In the genomic region with DNA sequence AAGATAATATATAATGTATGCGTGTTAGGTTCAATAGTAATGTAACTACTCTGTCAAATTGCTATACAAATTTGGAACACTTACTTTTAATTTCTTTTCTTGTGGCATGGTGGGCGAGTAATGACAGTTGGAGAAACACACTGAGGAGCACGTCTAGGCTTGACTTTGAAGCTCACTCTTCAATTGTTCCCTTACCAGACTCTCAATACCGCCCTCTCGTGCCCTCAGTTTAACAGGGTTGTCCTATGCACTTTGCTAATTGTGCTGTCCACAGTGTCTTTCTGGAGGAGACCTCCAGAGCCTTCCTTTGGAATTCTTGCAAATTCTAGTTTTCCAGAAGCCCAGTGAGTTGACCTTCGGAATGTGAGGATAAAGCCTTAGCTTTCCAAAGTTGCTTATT, we compare ENCODE assay signal across 1 cellular context.
TF ChIP-seq lines count a peak whose summit lies in the region.

No MANE protein-coding gene starts in this region.

TF ChIP-seq in H1, 55 proteins besides CTCF, POLR2A, EP300 and RAD21:
- TF ChIP-seq, protein P1, sequence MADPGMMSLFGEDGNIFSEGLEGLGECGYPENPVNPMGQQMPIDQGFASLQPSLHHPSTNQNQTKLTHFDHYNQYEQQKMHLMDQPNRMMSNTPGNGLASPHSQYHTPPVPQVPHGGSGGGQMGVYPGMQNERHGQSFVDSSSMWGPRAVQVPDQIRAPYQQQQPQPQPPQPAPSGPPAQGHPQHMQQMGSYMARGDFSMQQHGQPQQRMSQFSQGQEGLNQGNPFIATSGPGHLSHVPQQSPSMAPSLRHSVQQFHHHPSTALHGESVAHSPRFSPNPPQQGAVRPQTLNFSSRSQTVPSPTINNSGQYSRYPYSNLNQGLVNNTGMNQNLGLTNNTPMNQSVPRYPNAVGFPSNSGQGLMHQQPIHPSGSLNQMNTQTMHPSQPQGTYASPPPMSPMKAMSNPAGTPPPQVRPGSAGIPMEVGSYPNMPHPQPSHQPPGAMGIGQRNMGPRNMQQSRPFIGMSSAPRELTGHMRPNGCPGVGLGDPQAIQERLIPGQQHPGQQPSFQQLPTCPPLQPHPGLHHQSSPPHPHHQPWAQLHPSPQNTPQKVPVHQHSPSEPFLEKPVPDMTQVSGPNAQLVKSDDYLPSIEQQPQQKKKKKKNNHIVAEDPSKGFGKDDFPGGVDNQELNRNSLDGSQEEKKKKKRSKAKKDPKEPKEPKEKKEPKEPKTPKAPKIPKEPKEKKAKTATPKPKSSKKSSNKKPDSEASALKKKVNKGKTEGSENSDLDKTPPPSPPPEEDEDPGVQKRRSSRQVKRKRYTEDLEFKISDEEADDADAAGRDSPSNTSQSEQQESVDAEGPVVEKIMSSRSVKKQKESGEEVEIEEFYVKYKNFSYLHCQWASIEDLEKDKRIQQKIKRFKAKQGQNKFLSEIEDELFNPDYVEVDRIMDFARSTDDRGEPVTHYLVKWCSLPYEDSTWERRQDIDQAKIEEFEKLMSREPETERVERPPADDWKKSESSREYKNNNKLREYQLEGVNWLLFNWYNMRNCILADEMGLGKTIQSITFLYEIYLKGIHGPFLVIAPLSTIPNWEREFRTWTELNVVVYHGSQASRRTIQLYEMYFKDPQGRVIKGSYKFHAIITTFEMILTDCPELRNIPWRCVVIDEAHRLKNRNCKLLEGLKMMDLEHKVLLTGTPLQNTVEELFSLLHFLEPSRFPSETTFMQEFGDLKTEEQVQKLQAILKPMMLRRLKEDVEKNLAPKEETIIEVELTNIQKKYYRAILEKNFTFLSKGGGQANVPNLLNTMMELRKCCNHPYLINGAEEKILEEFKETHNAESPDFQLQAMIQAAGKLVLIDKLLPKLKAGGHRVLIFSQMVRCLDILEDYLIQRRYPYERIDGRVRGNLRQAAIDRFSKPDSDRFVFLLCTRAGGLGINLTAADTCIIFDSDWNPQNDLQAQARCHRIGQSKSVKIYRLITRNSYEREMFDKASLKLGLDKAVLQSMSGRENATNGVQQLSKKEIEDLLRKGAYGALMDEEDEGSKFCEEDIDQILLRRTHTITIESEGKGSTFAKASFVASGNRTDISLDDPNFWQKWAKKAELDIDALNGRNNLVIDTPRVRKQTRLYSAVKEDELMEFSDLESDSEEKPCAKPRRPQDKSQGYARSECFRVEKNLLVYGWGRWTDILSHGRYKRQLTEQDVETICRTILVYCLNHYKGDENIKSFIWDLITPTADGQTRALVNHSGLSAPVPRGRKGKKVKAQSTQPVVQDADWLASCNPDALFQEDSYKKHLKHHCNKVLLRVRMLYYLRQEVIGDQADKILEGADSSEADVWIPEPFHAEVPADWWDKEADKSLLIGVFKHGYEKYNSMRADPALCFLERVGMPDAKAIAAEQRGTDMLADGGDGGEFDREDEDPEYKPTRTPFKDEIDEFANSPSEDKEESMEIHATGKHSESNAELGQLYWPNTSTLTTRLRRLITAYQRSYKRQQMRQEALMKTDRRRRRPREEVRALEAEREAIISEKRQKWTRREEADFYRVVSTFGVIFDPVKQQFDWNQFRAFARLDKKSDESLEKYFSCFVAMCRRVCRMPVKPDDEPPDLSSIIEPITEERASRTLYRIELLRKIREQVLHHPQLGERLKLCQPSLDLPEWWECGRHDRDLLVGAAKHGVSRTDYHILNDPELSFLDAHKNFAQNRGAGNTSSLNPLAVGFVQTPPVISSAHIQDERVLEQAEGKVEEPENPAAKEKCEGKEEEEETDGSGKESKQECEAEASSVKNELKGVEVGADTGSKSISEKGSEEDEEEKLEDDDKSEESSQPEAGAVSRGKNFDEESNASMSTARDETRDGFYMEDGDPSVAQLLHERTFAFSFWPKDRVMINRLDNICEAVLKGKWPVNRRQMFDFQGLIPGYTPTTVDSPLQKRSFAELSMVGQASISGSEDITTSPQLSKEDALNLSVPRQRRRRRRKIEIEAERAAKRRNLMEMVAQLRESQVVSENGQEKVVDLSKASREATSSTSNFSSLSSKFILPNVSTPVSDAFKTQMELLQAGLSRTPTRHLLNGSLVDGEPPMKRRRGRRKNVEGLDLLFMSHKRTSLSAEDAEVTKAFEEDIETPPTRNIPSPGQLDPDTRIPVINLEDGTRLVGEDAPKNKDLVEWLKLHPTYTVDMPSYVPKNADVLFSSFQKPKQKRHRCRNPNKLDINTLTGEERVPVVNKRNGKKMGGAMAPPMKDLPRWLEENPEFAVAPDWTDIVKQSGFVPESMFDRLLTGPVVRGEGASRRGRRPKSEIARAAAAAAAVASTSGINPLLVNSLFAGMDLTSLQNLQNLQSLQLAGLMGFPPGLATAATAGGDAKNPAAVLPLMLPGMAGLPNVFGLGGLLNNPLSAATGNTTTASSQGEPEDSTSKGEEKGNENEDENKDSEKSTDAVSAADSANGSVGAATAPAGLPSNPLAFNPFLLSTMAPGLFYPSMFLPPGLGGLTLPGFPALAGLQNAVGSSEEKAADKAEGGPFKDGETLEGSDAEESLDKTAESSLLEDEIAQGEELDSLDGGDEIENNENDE (IDR thresholded peaks at IDR 0.05; ENCODE audit: insufficient replicate concordance, low read length): no peak
- TF ChIP-seq BCL11A (IDR thresholded peaks at IDR 0.05; ENCODE audit: low read depth in 2 of 2, low read length in 2 of 2) (no peak), JUN (IDR thresholded peaks at IDR 0.05; ENCODE audit: low read depth, low read length) (no peak), PHF8 (conservative IDR thresholded peaks at IDR 0.05; ENCODE audit: low read depth, low read length) (no peak), GABPA (IDR thresholded peaks at IDR 0.05; ENCODE audit: borderline replicate concordance, insufficient read depth, low read length) (no peak), FOSL1 (IDR thresholded peaks at IDR 0.05; ENCODE audit: insufficient read depth, low read depth, low read length) (no peak), TCF12 (IDR thresholded peaks at IDR 0.05; ENCODE audit: low read depth, low read length) (no peak), RNF2 (IDR thresholded peaks at IDR 0.05; ENCODE audit: borderline replicate concordance, low read depth, low read length, missing control alignments, poor library complexity, severe bottlenecking) (no peak), SUZ12 (IDR thresholded peaks at IDR 0.05; ENCODE audit: low read length) (no peak), MAFK (IDR thresholded peaks at IDR 0.05; ENCODE audit: low read depth, low read length) (no peak), SP4 (IDR thresholded peaks at IDR 0.05; ENCODE audit: low read length) (no peak)
